22 cellular contexts compared by ENCODE assay signal in the genomic region with DNA sequence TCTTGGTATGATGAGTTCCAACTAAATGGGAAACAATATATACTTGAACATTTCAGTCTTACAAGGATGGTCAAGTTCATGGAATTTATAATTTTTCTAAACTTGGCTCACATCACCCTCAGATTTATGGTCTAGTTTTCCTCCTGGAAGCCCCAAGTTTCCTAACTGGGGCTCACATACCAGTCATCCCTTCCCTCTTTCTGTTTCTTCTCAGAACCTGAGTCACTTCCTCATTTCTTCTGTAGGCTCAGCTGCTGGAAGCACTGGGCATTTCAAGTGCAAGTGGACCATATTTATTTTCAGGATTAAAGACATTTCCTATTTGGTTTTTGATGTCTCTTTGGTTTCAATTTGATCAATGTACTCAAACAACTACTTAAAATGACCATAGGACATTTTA. TPM values are rescaled to one million over a fixed set of nuclear protein-coding genes. Genes with fewer than 3 reads are reported as not detected.
DNase-seq lines count a peak whose midpoint lies in the region; ATAC-seq and TF ChIP-seq lines count a peak whose summit lies in the region.
"Had no signal": no experiment of that assay in that cellular context is flagged by ENCODE, and none has a peak within 500 bp of the region (broad histone marks: within the 10 kb centered on the region; RNA-seq: fewer than 3 reads in every experiment).

No MANE protein-coding gene starts in this region.

- H3K4me1 ChIP-seq in Karpas-422 (ENCODE audit: low read length) = peaks cover 72% of the 10 kb centered on the region
- peaks cover 23% of the 10 kb centered on the region for H3K4me1 ChIP-seq in foreskin keratinocyte
- peaks cover 0 to 15% (median 0%) of the 10 kb centered on the region in 4 donors for H3K4me1 ChIP-seq in tibial artery

- H3K4me3 ChIP-seq in Karpas-422 (ENCODE audit: low read length) (no peak overlapping the region), tibial artery (no peak overlapping the region)
- H3K4me3 ChIP-seq: body of pancreas, gastroesophageal sphincter, SJCRH30 had no signal

- no peak overlapping the region for H3K9ac ChIP-seq in Karpas-422 (ENCODE audit: low read length)
- H3K9ac ChIP-seq: KMS-11 had no signal

- ATAC-seq in foreskin keratinocyte = peak; percentile 38
- no peak for ATAC-seq in HG02623 (IDR thresholded peaks at IDR 0.05; ENCODE audit: unreplicated experiment)
- no peak for ATAC-seq in GM21367 (IDR thresholded peaks at IDR 0.05; ENCODE audit: unreplicated experiment)
- ATAC-seq: body of pancreas, gastroesophageal sphincter, left ventricle myocardium superior had no signal

- no peaks in the 10 kb centered on the region for H3K9me2 ChIP-seq in Karpas-422 (replicated peaks; ENCODE audit: insufficient read depth, low read length)

- H3K27me3 ChIP-seq in Karpas-422 (ENCODE audit: low read length) = no peaks in the 10 kb centered on the region
- no peaks in the 10 kb centered on the region for H3K27me3 ChIP-seq in foreskin keratinocyte
- no peaks in the 10 kb centered on the region for H3K27me3 ChIP-seq in tibial artery
- H3K27me3 ChIP-seq: body of pancreas, gastroesophageal sphincter, SJCRH30 had no signal

- H3K4me2 ChIP-seq in Karpas-422 (ENCODE audit: low read depth, low read length, poor library complexity, severe bottlenecking) = peak overlapping the region; percentile 38
- H3K4me2 ChIP-seq: KMS-11 had no signal

- no peak for TF ChIP-seq CTCF in foreskin keratinocyte (conservative IDR thresholded peaks at IDR 0.05)
- TF ChIP-seq CTCF in tibial artery (IDR thresholded peaks at IDR 0.05) = no peak

- no peaks in the 10 kb centered on the region for H3K79me2 ChIP-seq in Karpas-422 (ENCODE audit: low read length)

- intact Hi-C loops in tibial artery (cut with DNase I; ENCODE audit: low total_unique reads) = no loop called here

- DNase-seq in Daoy (ENCODE audit: low read depth) (peak; percentile 19), Karpas-422 (peak; percentile 49), RKO (ENCODE audit: low spot score) (peak; percentile 11), foreskin keratinocyte (peak in 1 of 2 donors; percentile 27), tibial artery (no peak)
- no peak for DNase-seq in stimulated activated CD4-positive, alpha-beta T cell treated with anti-CD3 and anti-CD28 coated beads, Interleukin-4, amount 100 ng/mL, for 24 hours
- DNase-seq: activated naive CD4-positive, alpha-beta T cell treated with anti-CD3 and anti-CD28 coated beads, Interleukin-2, amount 10 ng/mL, durations not matched to agents 7 days and 5 days; body of pancreas; cortex of kidney; GOT3; left ventricle myocardium superior; NCI-H1694 treated with DMSO at 0.1 percent for 48 hours; NCI-H446; SJCRH30; stimulated activated CD4-positive, alpha-beta T cell treated with anti-CD3 and anti-CD28 coated beads, Interleukin-4, amount 100 ng/mL, for 1 hour; substantia nigra; T1000 had no signal

- no peak overlapping the region for H2AFZ ChIP-seq in Karpas-422 (ENCODE audit: low read length)

- H3K9me3 ChIP-seq in Karpas-422 (ENCODE audit: low read length) = no peaks in the 10 kb centered on the region
- H3K9me3 ChIP-seq in tibial artery = no peaks in the 10 kb centered on the region
- H3K9me3 ChIP-seq: body of pancreas, gastroesophageal sphincter, SJCRH30 had no signal

- H3K36me3 ChIP-seq in Karpas-422 (ENCODE audit: insufficient read depth, low read length) (no peaks in the 10 kb centered on the region), tibial artery (no peaks in the 10 kb centered on the region)
- H3K36me3 ChIP-seq: gastroesophageal sphincter, SJCRH30 had no signal

- H4K20me1 ChIP-seq in Karpas-422 (ENCODE audit: insufficient read depth, low read depth, low read length) = no peaks in the 10 kb centered on the region

- H3K27ac ChIP-seq in Karpas-422 (ENCODE audit: low read length) (peak overlapping the region; percentile 87), foreskin keratinocyte (no peak overlapping the region), tibial artery (no peak overlapping the region)
- H3K27ac ChIP-seq: body of pancreas, epithelial cell of prostate, gastroesophageal sphincter, KMS-11, SJCRH30 had no signal

RNA-seq across cellular contexts. Expression of gene GRIP1, which starts 55.4 kb away (rescaled TPM):
- total RNA-seq in Daoy (2014; rRNA removed; shearing (Covaris generic)) = 3.3 and 3.8 TPM in 2 replicates
- total RNA-seq in Karpas-422 (2014; rRNA removed; shearing (Covaris generic); ENCODE audit: low replicate concordance) = 0.07 and 4.5 TPM in 2 replicates
- 4.9 and 6.8 TPM in 2 replicates for total RNA-seq in foreskin keratinocyte
- polyA plus RNA-seq in foreskin keratinocyte = 0.44 and 0.59 TPM in 2 replicates

Comparison
In these comparisons a context has a peak if more than half of its experiments do, and no peak if none do; other contexts are left out.
1. DNase-seq: peak in Daoy (single experiment), Karpas-422 (single experiment) and RKO (single experiment); none in stimulated activated CD4-positive, alpha-beta T cell treated with anti-CD3 and anti-CD28 coated beads, Interleukin-4, amount 100 ng/mL, for 24 hours (single experiment) and tibial artery (0 of 2).